ENCODE assay signal across 19 cellular contexts in genomic region chr13:42967660-42968059, GRCh38. TPM values are rescaled to one million over a fixed set of nuclear protein-coding genes. Genes with fewer than 3 reads are reported as not detected.
DNase-seq lines count a peak whose midpoint lies in the region; ATAC-seq and TF ChIP-seq lines count a peak whose summit lies in the region.
"Had no signal": no experiment of that assay in that cellular context is flagged by ENCODE, and none has a peak within 500 bp of the region (broad histone marks: within the 10 kb centered on the region; RNA-seq: fewer than 3 reads in every experiment).

No MANE protein-coding gene starts in this region.

- peaks cover 7% of the 10 kb centered on the region for H3K4me1 ChIP-seq in hepatocyte (ENCODE audit: insufficient read depth)

- H3K4me3 ChIP-seq in hepatocyte: no peak overlapping the region
- H3K4me3 ChIP-seq: sigmoid colon, SJCRH30, tibial nerve had no signal

- no peak for TF ChIP-seq CTCF in hepatocyte (IDR thresholded peaks at IDR 0.05; ENCODE audit: poor library complexity)
- no peak for TF ChIP-seq CTCF in omental fat pad (IDR thresholded peaks at IDR 0.05)

- no peaks in the 10 kb centered on the region for H3K27me3 ChIP-seq in hepatocyte
- H3K27me3 ChIP-seq: neutrophil, sigmoid colon, SJCRH30, tibial nerve had no signal

- no peak overlapping the region for H2AFZ ChIP-seq in hepatocyte

- no peaks in the 10 kb centered on the region for H4K20me1 ChIP-seq in hepatocyte (ENCODE audit: insufficient read depth, poor library complexity, severe bottlenecking)

- H3K9me3 ChIP-seq in hepatocyte (ENCODE audit: low read depth): no peaks in the 10 kb centered on the region
- H3K9me3 ChIP-seq: neutrophil, sigmoid colon, SJCRH30, tibial nerve had no signal

- TF ChIP-seq POLR2A in erythroblast (IDR thresholded peaks at IDR 0.05; ENCODE audit: low read length): no peak

- peak; percentile 16 for DNase-seq in NCI-H146 (lab: John Stamatoyannopoulos, UW)
- DNase-seq in NCI-H146 treated with DMSO at 0.1 percent for 48 hours (lab: John Stamatoyannopoulos, UW; ENCODE audit: unreplicated experiment): no peak
- DNase-seq in NCI-H69 (lab: John Stamatoyannopoulos, UW): peak; percentile 40
- no peak for DNase-seq in hepatocyte (ENCODE audit: low spot score)
- no peak for DNase-seq in omental fat pad (ENCODE audit: low spot score)
- no peak for DNase-seq in NCI-H345 treated with DMSO at 0.1 percent for 48 hours (lab: John Stamatoyannopoulos, UW; ENCODE audit: unreplicated experiment)
- DNase-seq in dedifferentiated amniotic fluid mesenchymal stem cell (ENCODE audit: extremely low spot score): no peak
- no peak for DNase-seq in erythroblast (lab: John Stamatoyannopoulos, UW)
- DNase-seq: activated CD4-positive, alpha-beta T cell treated with anti-CD3 and anti-CD28 coated beads, Interleukin-2, amount 50 U/mL, for 48 hours; activated naive CD4-positive, alpha-beta T cell treated with anti-CD3 and anti-CD28 coated beads, Interleukin-2, amount 50 U/mL, for 16 hours; midbrain; NCI-H1105; NCI-H2107; sigmoid colon; SJCRH30; stimulated activated naive B cell treated with anti-CD40 and anti-IgM and Interleukin-4, amounts not matched to agents 10 μg/mL and 1 μg/mL and 100 μg/mL, for 72 hours; T-helper 17 cell had no signal

- H3K9me2 ChIP-seq in hepatocyte (replicated peaks; ENCODE audit: insufficient read depth): no peaks in the 10 kb centered on the region

- no peaks in the 10 kb centered on the region for H3K36me3 ChIP-seq in hepatocyte (replicated peaks; ENCODE audit: insufficient read depth, low read depth)
- H3K36me3 ChIP-seq: neutrophil, sigmoid colon, SJCRH30 had no signal

- peaks cover 3% of the 10 kb centered on the region for H3K79me2 ChIP-seq in hepatocyte

- ATAC-seq in omental fat pad (ENCODE audit: low FRiP score): peak; percentile 70
- ATAC-seq: stimulated activated naive B cell treated with anti-CD40 and anti-IgM and Interleukin-4, amounts not matched to agents 10 μg/mL and 1 μg/mL and 100 μg/mL, for 72 hours; T-helper 17 cell had no signal

- 75% methylated on average over 5 of the region's 5 CpGs for WGBS in hepatocyte (ENCODE audit: low lambda C conversion rate, missing lambda C conversion rate)

- H3K4me2 ChIP-seq in hepatocyte: no peak overlapping the region

- peak overlapping the region; percentile 17 for H3K27ac ChIP-seq in hepatocyte
- H3K27ac ChIP-seq: neutrophil, sigmoid colon, SJCRH30 had no signal

RNA-seq across cellular contexts. Expression of gene EPSTI1, which starts 24.4 kb away (rescaled TPM):
- total RNA-seq in hepatocyte (22.2 and 24.5 TPM in 2 replicates), omental fat pad (10 to 100 TPM in 3 of 4 donors, 1 to 10 TPM in 1; 8.3 to 31.8 (median 10.9) TPM)
- polyA plus RNA-seq in hepatocyte: 27.7 and 31.0 TPM in 2 replicates

RNA-seq across cellular contexts. Expression of gene DNAJC15, which starts 55.7 kb away (rescaled TPM):
- total RNA-seq in hepatocyte (3.5 and 4.3 TPM in 2 replicates), omental fat pad (10 to 100 TPM in 3 of 4 donors, 1 to 10 TPM in 1; 5.5 to 12.1 (median 10.9) TPM)
- 10.6 and 12.4 TPM in 2 replicates for polyA plus RNA-seq in hepatocyte

Comparison
In these comparisons a context has a peak if more than half of its experiments do, and no peak if none do; other contexts are left out.
1. DNase-seq: peak in NCI-H146 (single experiment) and NCI-H69 (single experiment); none in NCI-H146 treated with DMSO at 0.1 percent for 48 hours (single experiment), hepatocyte (single experiment), omental fat pad (single experiment), NCI-H345 treated with DMSO at 0.1 percent for 48 hours (single experiment), dedifferentiated amniotic fluid mesenchymal stem cell (single experiment) and erythroblast (0 of 2).